ENCODE assay signal across 12 cellular contexts in the genomic region with DNA sequence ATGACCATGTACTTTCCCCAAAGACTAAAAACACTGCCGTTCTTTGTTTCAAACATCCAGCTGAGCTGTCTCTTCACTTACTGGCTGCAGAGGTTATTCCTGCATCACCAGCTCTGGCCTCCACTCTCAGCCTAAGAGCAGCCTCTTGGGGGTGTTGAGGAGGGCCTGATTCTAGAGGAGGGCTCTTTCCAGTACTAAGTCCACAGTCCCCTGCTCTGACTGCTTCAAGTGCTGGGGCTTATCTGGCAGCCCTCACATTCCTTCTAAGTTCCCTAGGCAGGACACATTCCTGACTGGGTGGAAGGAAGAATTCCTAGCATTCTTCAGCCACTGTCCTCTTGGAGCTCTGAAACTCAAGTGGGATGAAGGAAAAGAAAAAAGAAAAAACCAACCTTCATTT. TPM values are rescaled to one million over a fixed set of nuclear protein-coding genes. Genes with fewer than 3 reads are reported as not detected.
DNase-seq lines count a peak whose midpoint lies in the region; ATAC-seq and TF ChIP-seq lines count a peak whose summit lies in the region.
"Had no signal": no experiment of that assay in that cellular context is flagged by ENCODE, and none has a peak within 500 bp of the region (broad histone marks: within the 10 kb centered on the region; RNA-seq: fewer than 3 reads in every experiment).

No MANE protein-coding gene starts in this region.

- H3K36me3 ChIP-seq in HUES48 (ENCODE audit: control insufficient read depth, insufficient read depth, low read length) (no peaks in the 10 kb centered on the region), left lung (no peaks in the 10 kb centered on the region), MM.1S (replicated peaks; ENCODE audit: insufficient read depth, low read length) (no peaks in the 10 kb centered on the region)
- H3K36me3 ChIP-seq: neutrophil had no signal

- no peaks in the 10 kb centered on the region for H3K27me3 Mint-ChIP-seq in activated T-cell treated with anti-CD3 and anti-CD28 coated beads, Interleukin-2, amount 50 U/mL, for 72 hours (ENCODE audit: low read depth)

- H3K4me3 Mint-ChIP-seq in activated T-cell treated with anti-CD3 and anti-CD28 coated beads, Interleukin-2, amount 50 U/mL, for 72 hours: no peak overlapping the region

- DNase-seq in 8988T (peak; percentile 14), ecto neural progenitor cell (ENCODE audit: low spot score) (peak; percentile 65), left lung (peak in 1 of 2 donors; percentile 51), MM.1S (no peak), RKO (ENCODE audit: low spot score) (no peak)
- DNase-seq in activated T-cell treated with anti-CD3 and anti-CD28 coated beads, Interleukin-2, amount 50 U/mL, for 72 hours: no peak
- DNase-seq: T-helper 9 cell had no signal

- H3F3A ChIP-seq in MM.1S (ENCODE audit: insufficient read depth, low read length): no peaks in the 10 kb centered on the region

- peak; percentile 92 for ATAC-seq in left lung
- ATAC-seq in activated T-cell treated with anti-CD3 and anti-CD28 coated beads, Interleukin-2, amount 50 U/mL, for 72 hours (replicated peaks in 1 of 2): no peak
- ATAC-seq in GM18502 (IDR thresholded peaks at IDR 0.05; ENCODE audit: poor library complexity, unreplicated experiment): no peak

- no peak for TF ChIP-seq CTCF in left lung (IDR thresholded peaks at IDR 0.05)
- TF ChIP-seq CTCF in MM.1S (IDR thresholded peaks at IDR 0.05; ENCODE audit: low read length): no peak

- H3K4me3 ChIP-seq in HUES48 (ENCODE audit: low read depth, low read length): no peak overlapping the region
- no peak overlapping the region for H3K4me3 ChIP-seq in left lung
- no peak overlapping the region for H3K4me3 ChIP-seq in MM.1S (ENCODE audit: low read length)

- H3K36me3 Mint-ChIP-seq in activated T-cell treated with anti-CD3 and anti-CD28 coated beads, Interleukin-2, amount 50 U/mL, for 72 hours (ENCODE audit: insufficient read depth in 2 of 2): no peaks in the 10 kb centered on the region

- H2AFZ ChIP-seq in MM.1S (ENCODE audit: low read length): no peak overlapping the region

- H3K4me1 Mint-ChIP-seq in activated T-cell treated with anti-CD3 and anti-CD28 coated beads, Interleukin-2, amount 50 U/mL, for 72 hours (ENCODE audit: low read depth): no peaks in the 10 kb centered on the region

- H3K9me2 ChIP-seq in MM.1S (replicated peaks; ENCODE audit: insufficient read depth, low read length): no peaks in the 10 kb centered on the region

- H4K20me1 ChIP-seq in MM.1S (ENCODE audit: insufficient read depth, low read length): no peaks in the 10 kb centered on the region

- no peaks in the 10 kb centered on the region for H3K9me3 Mint-ChIP-seq in activated T-cell treated with anti-CD3 and anti-CD28 coated beads, Interleukin-2, amount 50 U/mL, for 72 hours

- H3K27ac Mint-ChIP-seq in activated T-cell treated with anti-CD3 and anti-CD28 coated beads, Interleukin-2, amount 50 U/mL, for 72 hours: no peak overlapping the region

- no peaks in the 10 kb centered on the region for H3K79me2 ChIP-seq in MM.1S (ENCODE audit: low read length)

- H3K4me1 ChIP-seq in HUES48 (ENCODE audit: control insufficient read depth, insufficient read depth, low read length) (peaks cover 10% of the 10 kb centered on the region), left lung (peaks cover 0 to 4% of the 10 kb centered on the region in 2 donors), MM.1S (ENCODE audit: low read length) (no peaks in the 10 kb centered on the region)

- intact Hi-C loops in left lung (cut with DNase I): no loop called here

- H3K9ac ChIP-seq in HUES48 (ENCODE audit: low read depth, low read length) (no peak overlapping the region), MM.1S (ENCODE audit: low read length) (no peak overlapping the region)

- H3K9me3 ChIP-seq in HUES48 (ENCODE audit: control insufficient read depth, insufficient read depth, low read length): no peaks in the 10 kb centered on the region
- H3K9me3 ChIP-seq in left lung: no peaks in the 10 kb centered on the region
- H3K9me3 ChIP-seq in MM.1S (replicated peaks; ENCODE audit: insufficient read depth, low read length): no peaks in the 10 kb centered on the region
- H3K9me3 ChIP-seq: neutrophil had no signal

- peak overlapping the region; percentile 59 for H3K27ac ChIP-seq in HUES48 (ENCODE audit: low read depth, low read length)
- H3K27ac ChIP-seq in left lung: no peak overlapping the region
- no peak overlapping the region for H3K27ac ChIP-seq in MM.1S (ENCODE audit: low read length)
- H3K27ac ChIP-seq: epithelial cell of prostate, HL-60, neutrophil had no signal

- no peaks in the 10 kb centered on the region for H3K27me3 ChIP-seq in HUES48 (ENCODE audit: control insufficient read depth, insufficient read depth, low read length)
- no peaks in the 10 kb centered on the region for H3K27me3 ChIP-seq in left lung
- H3K27me3 ChIP-seq in MM.1S (replicated peaks; ENCODE audit: insufficient read depth, low read length): no peaks in the 10 kb centered on the region
- H3K27me3 ChIP-seq: neutrophil had no signal

- no peak overlapping the region for H3K4me2 ChIP-seq in MM.1S (ENCODE audit: low read depth, low read length)

RNA-seq across cellular contexts. Expression of a gene that starts 32.9 kb away (rescaled TPM):
- 10 to 100 TPM; 37.4 to 39.5 TPM for total RNA-seq in left lung
- 10 to 100 TPM; 28.8 to 32.0 TPM for total RNA-seq in activated T-cell treated with anti-CD3 and anti-CD28 coated beads, Interleukin-2, amount 50 U/mL, for 72 hours

Comparison
In these comparisons a context has a peak if more than half of its experiments do, and no peak if none do; other contexts are left out.
1. DNase-seq: peak in 8988T (single experiment) and ecto neural progenitor cell (single experiment); none in activated T-cell treated with anti-CD3 and anti-CD28 coated beads, Interleukin-2, amount 50 U/mL, for 72 hours (0 of 2), MM.1S (single experiment) and RKO (single experiment).